Comparison of ENCODE assay signal across 15 cellular contexts in genomic region chr1:19080715-19081114, GRCh38.
DNase-seq lines count a peak whose midpoint lies in the region; ATAC-seq and TF ChIP-seq lines count a peak whose summit lies in the region.
"Had no signal": no experiment of that assay in that cellular context is flagged by ENCODE, and none has a peak within 500 bp of the region (broad histone marks: within the 10 kb centered on the region; RNA-seq: fewer than 3 reads in every experiment).

No MANE protein-coding gene starts in this region.

- peak overlapping the region in 1 of 2 donors; percentile 70 for H3K9ac ChIP-seq in liver (ENCODE audit: low read depth in 1 of 2, low read length in 2 of 2)
- H3K9ac ChIP-seq: KMS-11 had no signal

- no peak overlapping the region for H3K4me3 Mint-ChIP-seq in activated T-cell treated with anti-CD3 and anti-CD28 coated beads, Interleukin-2, amount 50 U/mL, for 24 hours
- H3K4me3 Mint-ChIP-seq in activated T-cell treated with anti-CD3 and anti-CD28 coated beads, Interleukin-2, amount 50 U/mL, for 72 hours, result no peak overlapping the region
- H3K4me3 Mint-ChIP-seq in brain, result no peak overlapping the region
- H3K4me3 Mint-ChIP-seq: T-helper 1 cell treated with Interleukin-12 subunit alpha and Interleukin-12 subunit beta and Interleukin-4 antibody, amounts not matched to agents 30 μg/mL and 1 μg/mL, for 36 hours had no signal

- TF ChIP-seq POLR2A in upper lobe of left lung (IDR thresholded peaks at IDR 0.05), result no peak

- H3K36me3 Mint-ChIP-seq in activated T-cell treated with anti-CD3 and anti-CD28 coated beads, Interleukin-2, amount 50 U/mL, for 24 hours (ENCODE audit: low read depth), result peaks cover 99% of the 10 kb centered on the region
- peaks cover 20 to 40% of the 10 kb centered on the region in 2 donors for H3K36me3 Mint-ChIP-seq in activated T-cell treated with anti-CD3 and anti-CD28 coated beads, Interleukin-2, amount 50 U/mL, for 72 hours (ENCODE audit: insufficient read depth in 2 of 2)
- H3K36me3 Mint-ChIP-seq in brain, result peaks cover 85% of the 10 kb centered on the region

- WGBS in liver, result 84% methylated on average over 3 of the region's 3 CpGs
- WGBS in upper lobe of left lung, 2 donors, result 70 to 76% methylated on average over 3 of the region's 3 CpGs

- TF ChIP-seq CTCF in brain (conservative IDR thresholded peaks at IDR 0.05) (no peak), liver (IDR thresholded peaks at IDR 0.05; ENCODE audit: low read depth, low read length, missing input control) (no peak), upper lobe of left lung (IDR thresholded peaks at IDR 0.05) (no peak)

- no peak overlapping the region for H3K4me3 ChIP-seq in liver (ENCODE audit: low read depth in 1 of 3, low read length in 3 of 3)
- peak overlapping the region in 1 of 4 donors; percentile 40 for H3K4me3 ChIP-seq in upper lobe of left lung

- H3K27ac ChIP-seq in liver (ENCODE audit: low read depth in 1 of 2, low read length in 2 of 2) (peak overlapping the region; percentile 88 to 90), upper lobe of left lung (peak overlapping the region; percentile 71 to 83 (median 76))
- H3K27ac ChIP-seq: KMS-11 had no signal

- H3K4me1 Mint-ChIP-seq in activated T-cell treated with anti-CD3 and anti-CD28 coated beads, Interleukin-2, amount 50 U/mL, for 24 hours (ENCODE audit: low read depth), result peaks cover 12% of the 10 kb centered on the region
- peaks cover 3% of the 10 kb centered on the region for H3K4me1 Mint-ChIP-seq in activated T-cell treated with anti-CD3 and anti-CD28 coated beads, Interleukin-2, amount 50 U/mL, for 72 hours (ENCODE audit: low read depth)
- peaks cover 12% of the 10 kb centered on the region for H3K4me1 Mint-ChIP-seq in brain

- no peaks in the 10 kb centered on the region for H3K27me3 Mint-ChIP-seq in activated T-cell treated with anti-CD3 and anti-CD28 coated beads, Interleukin-2, amount 50 U/mL, for 24 hours
- H3K27me3 Mint-ChIP-seq in activated T-cell treated with anti-CD3 and anti-CD28 coated beads, Interleukin-2, amount 50 U/mL, for 72 hours (ENCODE audit: low read depth), result no peaks in the 10 kb centered on the region
- no peaks in the 10 kb centered on the region for H3K27me3 Mint-ChIP-seq in brain

- H3K27ac Mint-ChIP-seq in activated T-cell treated with anti-CD3 and anti-CD28 coated beads, Interleukin-2, amount 50 U/mL, for 24 hours, result peak overlapping the region; percentile 9
- no peak overlapping the region for H3K27ac Mint-ChIP-seq in activated T-cell treated with anti-CD3 and anti-CD28 coated beads, Interleukin-2, amount 50 U/mL, for 72 hours
- peak overlapping the region in 4 of 5 experiments; percentile 35 to 84 (median 66) for H3K27ac Mint-ChIP-seq in brain
- H3K27ac Mint-ChIP-seq: T-helper 1 cell treated with Interleukin-12 subunit alpha and Interleukin-12 subunit beta and Interleukin-4 antibody, amounts not matched to agents 30 μg/mL and 1 μg/mL, for 36 hours had no signal

- no peaks in the 10 kb centered on the region for H3K9me3 Mint-ChIP-seq in activated T-cell treated with anti-CD3 and anti-CD28 coated beads, Interleukin-2, amount 50 U/mL, for 24 hours
- no peaks in the 10 kb centered on the region for H3K9me3 Mint-ChIP-seq in activated T-cell treated with anti-CD3 and anti-CD28 coated beads, Interleukin-2, amount 50 U/mL, for 72 hours
- H3K9me3 Mint-ChIP-seq in brain, result no peaks in the 10 kb centered on the region
- H3K9me3 Mint-ChIP-seq: T-helper 1 cell treated with Interleukin-12 subunit alpha and Interleukin-12 subunit beta and Interleukin-4 antibody, amounts not matched to agents 30 μg/mL and 1 μg/mL, for 36 hours had no signal

- no peak for DNase-seq in activated T-cell treated with anti-CD3 and anti-CD28 coated beads, Interleukin-2, amount 50 U/mL, for 24 hours
- DNase-seq in activated T-cell treated with anti-CD3 and anti-CD28 coated beads, Interleukin-2, amount 50 U/mL, for 72 hours, result no peak
- DNase-seq in upper lobe of left lung (no peak), HuH-7.5 (ENCODE audit: low spot score) (no peak)
- DNase-seq in activated CD8-positive, alpha-beta memory T cell treated with anti-CD3 and anti-CD28 coated beads for 24 hours, result no peak
- no peak for DNase-seq in activated CD4-positive, alpha-beta T cell treated with anti-CD3 and anti-CD28 coated beads for 4 hours
- DNase-seq: activated CD4-positive, alpha-beta T cell treated with anti-CD3 and anti-CD28 coated beads, Interleukin-2, amount 50 U/mL, for 1 hour; activated gamma-delta T cell; cerebellar nuclear complex; NCI-H2081 treated with DMSO at 0.1 percent for 48 hours; stimulated activated CD4-positive, alpha-beta T cell treated with anti-CD3 and anti-CD28 coated beads, Interleukin-4, amount 100 ng/mL, for 4 hours had no signal

- no peak for TF ChIP-seq RAD21 in liver (IDR thresholded peaks at IDR 0.05)

- H3K27me3 ChIP-seq in liver (ENCODE audit: control insufficient read depth in 4 of 4, insufficient read depth in 4 of 4, low read length in 3 of 4), result no peaks in the 10 kb centered on the region
- no peaks in the 10 kb centered on the region for H3K27me3 ChIP-seq in upper lobe of left lung

- H3K36me3 ChIP-seq in liver (ENCODE audit: control insufficient read depth in 4 of 4, insufficient read depth in 3 of 4, low read depth in 1 of 4, low read length in 3 of 4) (peaks cover 12 to 54% (median 39%) of the 10 kb centered on the region in 4 donors), upper lobe of left lung (peaks cover 58 to 99% (median 78%) of the 10 kb centered on the region in 4 donors)

- TF ChIP-seq EP300 in upper lobe of left lung (IDR thresholded peaks at IDR 0.05), result no peak

- ATAC-seq in activated T-cell treated with anti-CD3 and anti-CD28 coated beads, Interleukin-2, amount 50 U/mL, for 72 hours (replicated peaks in 1 of 2), result no peak
- no peak for ATAC-seq in upper lobe of left lung (ENCODE audit: low FRiP score in 2 of 2)

- no peaks in the 10 kb centered on the region for H3K9me3 ChIP-seq in liver (ENCODE audit: control insufficient read depth in 4 of 4, low read length in 3 of 4)
- no peaks in the 10 kb centered on the region for H3K9me3 ChIP-seq in upper lobe of left lung

- H3K4me1 ChIP-seq in liver (ENCODE audit: control insufficient read depth in 4 of 4, insufficient read depth in 4 of 4, low read length in 3 of 4), result peaks cover 16 to 48% (median 44%) of the 10 kb centered on the region in 4 donors
- H3K4me1 ChIP-seq in upper lobe of left lung, result peaks cover 21 to 38% (median 30%) of the 10 kb centered on the region in 4 donors

TF ChIP-seq in liver, 16 proteins besides CTCF, POLR2A, EP300 and RAD21:
- TF ChIP-seq ATF3 (IDR thresholded peaks at IDR 0.05) (no peak), EGR1 (IDR thresholded peaks at IDR 0.05; ENCODE audit: low read depth in 2 of 2) (no peak), GABPA (IDR thresholded peaks at IDR 0.05 in 1 of 2, conservative IDR thresholded peaks at IDR 0.05 in 1 of 2) (no peak), RXRA (IDR thresholded peaks at IDR 0.05) (no peak), FOXA1 (IDR thresholded peaks at IDR 0.05) (no peak), ZBTB33 (IDR thresholded peaks at IDR 0.05) (no peak), FOXA2 (IDR thresholded peaks at IDR 0.05) (no peak), NR2F2 (IDR thresholded peaks at IDR 0.05) (no peak), HNF4G (IDR thresholded peaks at IDR 0.05) (no peak), MAX (IDR thresholded peaks at IDR 0.05) (no peak), JUND (IDR thresholded peaks at IDR 0.05) (no peak)
- TF ChIP-seq, protein P1, sequence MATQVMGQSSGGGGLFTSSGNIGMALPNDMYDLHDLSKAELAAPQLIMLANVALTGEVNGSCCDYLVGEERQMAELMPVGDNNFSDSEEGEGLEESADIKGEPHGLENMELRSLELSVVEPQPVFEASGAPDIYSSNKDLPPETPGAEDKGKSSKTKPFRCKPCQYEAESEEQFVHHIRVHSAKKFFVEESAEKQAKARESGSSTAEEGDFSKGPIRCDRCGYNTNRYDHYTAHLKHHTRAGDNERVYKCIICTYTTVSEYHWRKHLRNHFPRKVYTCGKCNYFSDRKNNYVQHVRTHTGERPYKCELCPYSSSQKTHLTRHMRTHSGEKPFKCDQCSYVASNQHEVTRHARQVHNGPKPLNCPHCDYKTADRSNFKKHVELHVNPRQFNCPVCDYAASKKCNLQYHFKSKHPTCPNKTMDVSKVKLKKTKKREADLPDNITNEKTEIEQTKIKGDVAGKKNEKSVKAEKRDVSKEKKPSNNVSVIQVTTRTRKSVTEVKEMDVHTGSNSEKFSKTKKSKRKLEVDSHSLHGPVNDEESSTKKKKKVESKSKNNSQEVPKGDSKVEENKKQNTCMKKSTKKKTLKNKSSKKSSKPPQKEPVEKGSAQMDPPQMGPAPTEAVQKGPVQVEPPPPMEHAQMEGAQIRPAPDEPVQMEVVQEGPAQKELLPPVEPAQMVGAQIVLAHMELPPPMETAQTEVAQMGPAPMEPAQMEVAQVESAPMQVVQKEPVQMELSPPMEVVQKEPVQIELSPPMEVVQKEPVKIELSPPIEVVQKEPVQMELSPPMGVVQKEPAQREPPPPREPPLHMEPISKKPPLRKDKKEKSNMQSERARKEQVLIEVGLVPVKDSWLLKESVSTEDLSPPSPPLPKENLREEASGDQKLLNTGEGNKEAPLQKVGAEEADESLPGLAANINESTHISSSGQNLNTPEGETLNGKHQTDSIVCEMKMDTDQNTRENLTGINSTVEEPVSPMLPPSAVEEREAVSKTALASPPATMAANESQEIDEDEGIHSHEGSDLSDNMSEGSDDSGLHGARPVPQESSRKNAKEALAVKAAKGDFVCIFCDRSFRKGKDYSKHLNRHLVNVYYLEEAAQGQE (IDR thresholded peaks at IDR 0.05), result no peak
